Comparison of ENCODE assay signal across 12 cellular contexts in genomic region chr1:26160527-26161407, GRCh38. TPM values are rescaled to one million over a fixed set of nuclear protein-coding genes. Genes with fewer than 3 reads are reported as not detected.
A peak's percentile ranks its signal among the peaks of the same experiment; 100 is the strongest.
DNase-seq lines count a peak whose midpoint lies in the region; ATAC-seq and TF ChIP-seq lines count a peak whose summit lies in the region.
"Had no signal": no experiment of that assay in that cellular context is flagged by ENCODE, and none has a peak within 500 bp of the region (broad histone marks: within the 10 kb centered on the region; RNA-seq: fewer than 3 reads in every experiment).

No MANE protein-coding gene starts in this region.

- H3K4me1 ChIP-seq in muscle layer of colon (ENCODE audit: insufficient read depth, low read length) (peaks cover 10% of the 10 kb centered on the region), transverse colon (peaks cover 10 to 24% (median 19%) of the 10 kb centered on the region in 4 donors)

- WGBS in transverse colon (ENCODE audit: low coverage in 1 of 2), 2 donors = 59% methylated on average over 16 of the region's 18 CpGs; no CpG with 5 or more reads in 1 of the 2 donors
- 57% methylated on average over 14 to 18 of the region's 18 CpGs for WGBS in lower leg skin, 2 donors

- TF ChIP-seq POLR2A in transverse colon (IDR thresholded peaks at IDR 0.05) (no peak), lower leg skin (IDR thresholded peaks at IDR 0.05) (no peak)

- H3K27ac Mint-ChIP-seq in activated CD4-positive, alpha-beta T cell treated with anti-CD3 and anti-CD28 coated beads, Interleukin-2, amount 10 ng/mL, durations not matched to agents 24 days and 14 days = peak overlapping the region; percentile 48
- no peak overlapping the region for H3K27ac Mint-ChIP-seq in endothelial cell (ENCODE audit: unreplicated experiment)
- H3K27ac Mint-ChIP-seq: activated CD4-positive, alpha-beta T cell treated with anti-CD3 and anti-CD28 coated beads, Interleukin-2, amount 10 ng/mL, durations not matched to agents 7 days and 5 days had no signal

- no peak overlapping the region for H3K27ac ChIP-seq in muscle layer of colon (ENCODE audit: low read depth, low read length)
- peak overlapping the region in 1 of 4 donors; percentile 46 for H3K27ac ChIP-seq in transverse colon

- intact Hi-C loops in activated CD4-positive, alpha-beta T cell treated with anti-CD3 and anti-CD28 coated beads, Interleukin-2, amount 10 ng/mL, durations not matched to agents 24 days and 14 days (cut with micrococcal nuclease) = loop anchor here (5.0 to 10.0 kb wide), 2 partner anchors 53 to 234 kb away; no protein-coding TSS in a partner anchor
- intact Hi-C loops in transverse colon (cut with DNase I; ENCODE audit: low total_unique reads) (no loop called here), lower leg skin (cut with DNase I; ENCODE audit: low total_unique reads) (no loop called here)

- H3K9me3 Mint-ChIP-seq in activated CD4-positive, alpha-beta T cell treated with anti-CD3 and anti-CD28 coated beads, Interleukin-2, amount 10 ng/mL, durations not matched to agents 24 days and 14 days = no peaks in the 10 kb centered on the region
- H3K9me3 Mint-ChIP-seq in endothelial cell (ENCODE audit: unreplicated experiment) = no peaks in the 10 kb centered on the region
- H3K9me3 Mint-ChIP-seq: activated CD4-positive, alpha-beta T cell treated with anti-CD3 and anti-CD28 coated beads, Interleukin-2, amount 10 ng/mL, durations not matched to agents 7 days and 5 days had no signal

- H3K9ac ChIP-seq in muscle layer of colon (ENCODE audit: low read length) = no peak overlapping the region

- TF ChIP-seq EP300 in transverse colon (IDR thresholded peaks at IDR 0.05; ENCODE audit: low read depth) = no peak

- peak overlapping the region; percentile 55 for H3K4me3 ChIP-seq in muscle layer of colon (ENCODE audit: low read depth in 1 of 2, low read length in 2 of 2)
- peak overlapping the region; percentile 33 to 60 (median 42) for H3K4me3 ChIP-seq in transverse colon
- H3K4me3 ChIP-seq in lower leg skin (ENCODE audit: low read depth, poor library complexity, severe bottlenecking) = no peak overlapping the region
- H3K4me3 ChIP-seq: GM12878 had no signal

- peak overlapping the region; percentile 41 for H3K4me3 Mint-ChIP-seq in activated CD4-positive, alpha-beta T cell treated with anti-CD3 and anti-CD28 coated beads, Interleukin-2, amount 10 ng/mL, durations not matched to agents 24 days and 14 days
- peak overlapping the region; percentile 92 for H3K4me3 Mint-ChIP-seq in endothelial cell (ENCODE audit: unreplicated experiment)
- H3K4me3 Mint-ChIP-seq: activated CD4-positive, alpha-beta T cell treated with anti-CD3 and anti-CD28 coated beads, Interleukin-2, amount 10 ng/mL, durations not matched to agents 7 days and 5 days had no signal

- no peaks in the 10 kb centered on the region for H3K36me3 Mint-ChIP-seq in activated CD4-positive, alpha-beta T cell treated with anti-CD3 and anti-CD28 coated beads, Interleukin-2, amount 10 ng/mL, durations not matched to agents 24 days and 14 days (ENCODE audit: low read depth)
- peaks cover 3% of the 10 kb centered on the region for H3K36me3 Mint-ChIP-seq in endothelial cell (ENCODE audit: low read depth, unreplicated experiment)

- peaks cover 18% of the 10 kb centered on the region for H3K4me1 Mint-ChIP-seq in activated CD4-positive, alpha-beta T cell treated with anti-CD3 and anti-CD28 coated beads, Interleukin-2, amount 10 ng/mL, durations not matched to agents 24 days and 14 days
- H3K4me1 Mint-ChIP-seq in endothelial cell (ENCODE audit: unreplicated experiment) = peaks cover 60% of the 10 kb centered on the region

- H3K27me3 ChIP-seq in muscle layer of colon (ENCODE audit: control insufficient read depth in 1 of 2, insufficient read depth in 2 of 2, low read length in 2 of 2) = peaks cover 5 to 30% of the 10 kb centered on the region in 2 donors
- H3K27me3 ChIP-seq in transverse colon = peaks cover 57% of the 10 kb centered on the region

- H3K27me3 Mint-ChIP-seq in activated CD4-positive, alpha-beta T cell treated with anti-CD3 and anti-CD28 coated beads, Interleukin-2, amount 10 ng/mL, durations not matched to agents 24 days and 14 days = peaks cover 52% of the 10 kb centered on the region
- peaks cover 21% of the 10 kb centered on the region for H3K27me3 Mint-ChIP-seq in endothelial cell (ENCODE audit: unreplicated experiment)

- no peak for TF ChIP-seq CTCF in endothelial cell (IDR thresholded peaks at IDR 0.05; ENCODE audit: unreplicated experiment)
- TF ChIP-seq CTCF in transverse colon (IDR thresholded peaks at IDR 0.05) = no peak
- TF ChIP-seq CTCF in lower leg skin (IDR thresholded peaks at IDR 0.05) = no peak

- H3K9me3 ChIP-seq in muscle layer of colon (ENCODE audit: low read length) (no peaks in the 10 kb centered on the region), transverse colon (no peaks in the 10 kb centered on the region)

- DNase-seq in activated CD4-positive, alpha-beta T cell treated with anti-CD3 and anti-CD28 coated beads, Interleukin-2, amount 10 ng/mL, durations not matched to agents 24 days and 14 days = no peak
- no peak for DNase-seq in activated CD4-positive, alpha-beta T cell treated with anti-CD3 and anti-CD28 coated beads, Interleukin-2, amount 50 U/mL, for 48 hours
- DNase-seq in endothelial cell (ENCODE audit: low spot score) = no peak
- DNase-seq in transverse colon = no peak
- DNase-seq in lower leg skin (ENCODE audit: low spot score in 2 of 2) = no peak
- no peak for DNase-seq in NCI-H526 (lab: John Stamatoyannopoulos, UW)

- in situ Hi-C loops in transverse colon (cut with MboI; ENCODE audit: low pct_ligation_motif_present in 1 of 4, low pct_unique_long_range_greater_than_20kb in 1 of 4, low sequenced_read_pairs in 3 of 4) = loop anchor here in 2 of 4 donors (25.0 kb wide), 1 partner anchor 123 kb away; the partner anchor contains the start of gene SLC30A2 (in 2 of the 2)

- no peaks in the 10 kb centered on the region for H3K36me3 ChIP-seq in muscle layer of colon (ENCODE audit: insufficient read depth, low read length)
- no peaks in the 10 kb centered on the region for H3K36me3 ChIP-seq in transverse colon

- ATAC-seq in GM21390 (IDR thresholded peaks at IDR 0.05; ENCODE audit: unreplicated experiment) = no peak

RNA-seq across cellular contexts. Expression of gene FAM110D, which starts 1.9 kb away (rescaled TPM):
- 0.07 and 0.09 TPM in 2 replicates for total RNA-seq in activated CD4-positive, alpha-beta T cell treated with anti-CD3 and anti-CD28 coated beads, Interleukin-2, amount 10 ng/mL, durations not matched to agents 24 days and 14 days
- 13.5 TPM for total RNA-seq in endothelial cell (ENCODE audit: unreplicated experiment)
- total RNA-seq in transverse colon = 1 to 10 TPM in 3 of 4 donors, under 1 TPM in 1; 0.82 to 9.4 (median 2.9) TPM
- 1 to 10 TPM in 3 of 4 donors, under 1 TPM in 1; 0.57 to 9.1 (median 3.2) TPM for total RNA-seq in lower leg skin
- total RNA-seq: activated CD4-positive, alpha-beta T cell treated with anti-CD3 and anti-CD28 coated beads, Interleukin-2, amount 10 ng/mL, durations not matched to agents 7 days and 5 days; mononuclear cell had no signal

RNA-seq across cellular contexts. Expression of gene C1orf232, which starts 8.0 kb away (rescaled TPM):
- not detected in 2 replicates for total RNA-seq in activated CD4-positive, alpha-beta T cell treated with anti-CD3 and anti-CD28 coated beads, Interleukin-2, amount 10 ng/mL, durations not matched to agents 24 days and 14 days
- total RNA-seq in endothelial cell (ENCODE audit: unreplicated experiment) (not detected), transverse colon (not detected), lower leg skin (not detected)
- total RNA-seq: activated CD4-positive, alpha-beta T cell treated with anti-CD3 and anti-CD28 coated beads, Interleukin-2, amount 10 ng/mL, durations not matched to agents 7 days and 5 days; GM12878; HT1080; mononuclear cell had no signal

RNA-seq across cellular contexts. Expression of gene ZNF593, which starts 8.9 kb away (rescaled TPM):
- 84.0 and 87.1 TPM in 2 replicates for total RNA-seq in activated CD4-positive, alpha-beta T cell treated with anti-CD3 and anti-CD28 coated beads, Interleukin-2, amount 10 ng/mL, durations not matched to agents 24 days and 14 days
- total RNA-seq in endothelial cell (ENCODE audit: unreplicated experiment) = 17.9 TPM
- 10 to 100 TPM in 3 of 4 donors, not detected in 1; 18.7 to 27.2 (median 26.9) TPM for total RNA-seq in transverse colon
- total RNA-seq in lower leg skin = 10 to 100 TPM; 17.4 to 49.3 (median 31.4) TPM

RNA-seq across cellular contexts. Expression of gene ZNF593OS, which starts 10.9 kb away (rescaled TPM):
- total RNA-seq in activated CD4-positive, alpha-beta T cell treated with anti-CD3 and anti-CD28 coated beads, Interleukin-2, amount 10 ng/mL, durations not matched to agents 24 days and 14 days = not detected in 2 replicates
- not detected for total RNA-seq in endothelial cell (ENCODE audit: unreplicated experiment)
- not detected for total RNA-seq in transverse colon
- not detected for total RNA-seq in lower leg skin
- total RNA-seq: activated CD4-positive, alpha-beta T cell treated with anti-CD3 and anti-CD28 coated beads, Interleukin-2, amount 10 ng/mL, durations not matched to agents 7 days and 5 days; HT1080; mononuclear cell had no signal

RNA-seq across cellular contexts. Expression of gene CNKSR1, which starts 16.5 kb away (rescaled TPM):
- 4.0 and 6.2 TPM in 2 replicates for total RNA-seq in activated CD4-positive, alpha-beta T cell treated with anti-CD3 and anti-CD28 coated beads, Interleukin-2, amount 10 ng/mL, durations not matched to agents 24 days and 14 days
- total RNA-seq in endothelial cell (ENCODE audit: unreplicated experiment) (10.0 TPM), transverse colon (100 to 1,000 TPM in 1 of 4 donors, 10 to 100 TPM in 3; 53.5 to 187 (median 74.4) TPM), lower leg skin (10 to 100 TPM; 16.8 to 71.4 (median 45.0) TPM)
